ENCODE assay signal across 7 cellular contexts in genomic region chr10:27108165-27108564, GRCh38.
"Had no signal": no experiment of that assay in that cellular context is flagged by ENCODE, and none has a peak within 500 bp of the region (broad histone marks: within the 10 kb centered on the region; RNA-seq: fewer than 3 reads in every experiment).

No MANE protein-coding gene starts in this region.

- ATAC-seq: HCT116, K562 had no signal

- DNase-seq: GM23248, GOT3, H7, IMR-90, KG1 had no signal
